In the genomic region with DNA sequence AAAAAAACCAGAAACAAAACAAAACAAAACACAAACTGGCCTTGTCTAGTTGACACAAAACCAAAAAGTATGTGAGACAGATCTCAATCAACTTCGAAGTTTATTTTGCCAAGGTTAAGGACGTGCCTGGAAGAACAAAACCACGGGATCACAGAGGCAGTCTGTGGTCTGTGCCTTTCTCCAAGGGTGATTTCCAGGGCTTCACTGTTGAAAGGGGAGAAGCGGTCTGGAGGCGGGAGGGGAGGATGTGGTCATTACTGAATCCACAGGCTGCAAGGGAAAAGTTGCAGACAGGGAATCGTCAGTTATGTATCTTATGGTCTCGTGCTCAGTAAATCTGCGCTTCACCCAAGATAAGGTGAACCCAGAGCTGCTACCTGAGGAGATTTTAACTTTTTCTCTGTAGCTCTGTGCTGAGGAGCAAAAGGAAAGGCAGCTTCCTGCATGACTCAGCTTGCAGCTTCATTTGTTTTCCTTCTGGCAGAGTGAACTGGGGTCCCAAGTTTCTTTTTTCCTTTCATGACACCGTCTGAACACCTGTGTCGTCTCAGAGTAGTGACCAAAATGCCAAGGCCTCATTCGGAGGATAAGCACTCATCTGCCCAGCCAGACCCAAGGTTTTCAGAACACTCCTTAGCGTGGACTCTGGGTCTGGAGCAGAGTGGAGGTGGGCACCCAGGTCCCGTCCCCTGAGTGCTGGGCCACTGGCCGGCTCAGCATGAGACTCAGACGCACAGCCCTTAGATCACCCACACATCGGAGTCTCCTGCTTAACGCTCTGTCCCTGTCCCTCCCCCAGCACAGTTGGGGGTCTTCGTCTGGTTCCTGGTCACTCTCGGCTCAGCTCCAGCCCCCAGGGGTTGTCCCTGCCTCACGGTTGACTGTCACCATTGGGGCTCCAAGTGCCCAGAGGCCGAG, we compare ENCODE assay signal across 1 cellular context.
A peak's percentile ranks its signal among the peaks of the same experiment; 100 is the strongest.
TF ChIP-seq lines count a peak whose summit lies in the region.

No MANE protein-coding gene starts in this region.

TF ChIP-seq in WTC11, 78 proteins besides CTCF, POLR2A, EP300 and RAD21 (continued from another document):
- TF ChIP-seq, protein P1, sequence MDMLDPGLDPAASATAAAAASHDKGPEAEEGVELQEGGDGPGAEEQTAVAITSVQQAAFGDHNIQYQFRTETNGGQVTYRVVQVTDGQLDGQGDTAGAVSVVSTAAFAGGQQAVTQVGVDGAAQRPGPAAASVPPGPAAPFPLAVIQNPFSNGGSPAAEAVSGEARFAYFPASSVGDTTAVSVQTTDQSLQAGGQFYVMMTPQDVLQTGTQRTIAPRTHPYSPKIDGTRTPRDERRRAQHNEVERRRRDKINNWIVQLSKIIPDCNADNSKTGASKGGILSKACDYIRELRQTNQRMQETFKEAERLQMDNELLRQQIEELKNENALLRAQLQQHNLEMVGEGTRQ (CRISPR knock-in tag; IDR thresholded peaks at IDR 0.05): no peak
- TF ChIP-seq ELF4 (CRISPR knock-in tag; IDR thresholded peaks at IDR 0.05; ENCODE audit: low read depth) (no peak), SMAD3 (CRISPR knock-in tag; IDR thresholded peaks at IDR 0.05; ENCODE audit: borderline replicate concordance) (no peak), NFYB (CRISPR knock-in tag; conservative IDR thresholded peaks at IDR 0.05; ENCODE audit: low read depth) (no peak), FOXP1 (CRISPR knock-in tag; IDR thresholded peaks at IDR 0.05; ENCODE audit: borderline replicate concordance) (0 out of 2 replicates have a peak, but pooled peaks have one; percentile 26), SP1 (CRISPR knock-in tag; conservative IDR thresholded peaks at IDR 0.05) (no peak), PRRX2 (CRISPR knock-in tag; IDR thresholded peaks at IDR 0.05) (no peak), TEAD1 (CRISPR knock-in tag; IDR thresholded peaks at IDR 0.05) (no peak), GRHL2 (CRISPR knock-in tag; IDR thresholded peaks at IDR 0.05; ENCODE audit: insufficient replicate concordance, severe bottlenecking) (no peak), NR3C1 (CRISPR knock-in tag; conservative IDR thresholded peaks at IDR 0.05; ENCODE audit: low read depth) (no peak), ESRRA (CRISPR knock-in tag; IDR thresholded peaks at IDR 0.05; ENCODE audit: borderline replicate concordance) (no peak), ZNF671 (CRISPR knock-in tag; IDR thresholded peaks at IDR 0.05) (no peak), FOXK1 (CRISPR knock-in tag; IDR thresholded peaks at IDR 0.05) (no peak), ZNF423 (CRISPR knock-in tag; IDR thresholded peaks at IDR 0.05) (0 out of 2 replicates have a peak, but pooled peaks have one; percentile 24), MXD4 (CRISPR knock-in tag; IDR thresholded peaks at IDR 0.05; ENCODE audit: borderline replicate concordance) (no peak), RORB (CRISPR knock-in tag; IDR thresholded peaks at IDR 0.05) (no peak), NFATC4 (CRISPR knock-in tag; IDR thresholded peaks at IDR 0.05) (no peak), ZNF219 (CRISPR knock-in tag; IDR thresholded peaks at IDR 0.05; ENCODE audit: borderline replicate concordance) (no peak), OVOL2 (CRISPR knock-in tag; IDR thresholded peaks at IDR 0.05; ENCODE audit: borderline replicate concordance) (no peak), ETV6 (CRISPR knock-in tag; IDR thresholded peaks at IDR 0.05) (no peak), JUN (CRISPR knock-in tag; IDR thresholded peaks at IDR 0.05) (no peak), IRF2 (CRISPR knock-in tag; IDR thresholded peaks at IDR 0.05; ENCODE audit: borderline replicate concordance, low read depth) (no peak)
- TF ChIP-seq, protein P2, sequence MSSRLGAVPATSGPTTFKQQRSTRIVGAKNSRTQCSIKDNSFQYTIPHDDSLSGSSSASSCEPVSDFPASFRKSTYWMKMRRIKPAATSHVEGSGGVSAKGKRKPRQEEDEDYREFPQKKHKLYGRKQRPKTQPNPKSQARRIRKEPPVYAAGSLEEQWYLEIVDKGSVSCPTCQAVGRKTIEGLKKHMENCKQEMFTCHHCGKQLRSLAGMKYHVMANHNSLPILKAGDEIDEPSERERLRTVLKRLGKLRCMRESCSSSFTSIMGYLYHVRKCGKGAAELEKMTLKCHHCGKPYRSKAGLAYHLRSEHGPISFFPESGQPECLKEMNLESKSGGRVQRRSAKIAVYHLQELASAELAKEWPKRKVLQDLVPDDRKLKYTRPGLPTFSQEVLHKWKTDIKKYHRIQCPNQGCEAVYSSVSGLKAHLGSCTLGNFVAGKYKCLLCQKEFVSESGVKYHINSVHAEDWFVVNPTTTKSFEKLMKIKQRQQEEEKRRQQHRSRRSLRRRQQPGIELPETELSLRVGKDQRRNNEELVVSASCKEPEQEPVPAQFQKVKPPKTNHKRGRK (CRISPR knock-in tag; IDR thresholded peaks at IDR 0.05; ENCODE audit: borderline replicate concordance): no peak
- TF ChIP-seq, protein P3, sequence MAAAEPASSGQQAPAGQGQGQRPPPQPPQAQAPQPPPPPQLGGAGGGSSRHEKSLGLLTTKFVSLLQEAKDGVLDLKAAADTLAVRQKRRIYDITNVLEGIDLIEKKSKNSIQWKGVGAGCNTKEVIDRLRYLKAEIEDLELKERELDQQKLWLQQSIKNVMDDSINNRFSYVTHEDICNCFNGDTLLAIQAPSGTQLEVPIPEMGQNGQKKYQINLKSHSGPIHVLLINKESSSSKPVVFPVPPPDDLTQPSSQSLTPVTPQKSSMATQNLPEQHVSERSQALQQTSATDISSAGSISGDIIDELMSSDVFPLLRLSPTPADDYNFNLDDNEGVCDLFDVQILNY (CRISPR knock-in tag; IDR thresholded peaks at IDR 0.05): 0 out of 2 replicates have a peak, but pooled peaks have one; percentile 50
- TF ChIP-seq, protein P4, sequence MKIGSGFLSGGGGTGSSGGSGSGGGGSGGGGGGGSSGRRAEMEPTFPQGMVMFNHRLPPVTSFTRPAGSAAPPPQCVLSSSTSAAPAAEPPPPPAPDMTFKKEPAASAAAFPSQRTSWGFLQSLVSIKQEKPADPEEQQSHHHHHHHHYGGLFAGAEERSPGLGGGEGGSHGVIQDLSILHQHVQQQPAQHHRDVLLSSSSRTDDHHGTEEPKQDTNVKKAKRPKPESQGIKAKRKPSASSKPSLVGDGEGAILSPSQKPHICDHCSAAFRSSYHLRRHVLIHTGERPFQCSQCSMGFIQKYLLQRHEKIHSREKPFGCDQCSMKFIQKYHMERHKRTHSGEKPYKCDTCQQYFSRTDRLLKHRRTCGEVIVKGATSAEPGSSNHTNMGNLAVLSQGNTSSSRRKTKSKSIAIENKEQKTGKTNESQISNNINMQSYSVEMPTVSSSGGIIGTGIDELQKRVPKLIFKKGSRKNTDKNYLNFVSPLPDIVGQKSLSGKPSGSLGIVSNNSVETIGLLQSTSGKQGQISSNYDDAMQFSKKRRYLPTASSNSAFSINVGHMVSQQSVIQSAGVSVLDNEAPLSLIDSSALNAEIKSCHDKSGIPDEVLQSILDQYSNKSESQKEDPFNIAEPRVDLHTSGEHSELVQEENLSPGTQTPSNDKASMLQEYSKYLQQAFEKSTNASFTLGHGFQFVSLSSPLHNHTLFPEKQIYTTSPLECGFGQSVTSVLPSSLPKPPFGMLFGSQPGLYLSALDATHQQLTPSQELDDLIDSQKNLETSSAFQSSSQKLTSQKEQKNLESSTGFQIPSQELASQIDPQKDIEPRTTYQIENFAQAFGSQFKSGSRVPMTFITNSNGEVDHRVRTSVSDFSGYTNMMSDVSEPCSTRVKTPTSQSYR (CRISPR knock-in tag; IDR thresholded peaks at IDR 0.05): no peak
- TF ChIP-seq, protein P5, sequence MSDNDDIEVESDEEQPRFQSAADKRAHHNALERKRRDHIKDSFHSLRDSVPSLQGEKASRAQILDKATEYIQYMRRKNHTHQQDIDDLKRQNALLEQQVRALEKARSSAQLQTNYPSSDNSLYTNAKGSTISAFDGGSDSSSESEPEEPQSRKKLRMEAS (CRISPR knock-in tag; IDR thresholded peaks at IDR 0.05): no peak
- TF ChIP-seq, protein P6, sequence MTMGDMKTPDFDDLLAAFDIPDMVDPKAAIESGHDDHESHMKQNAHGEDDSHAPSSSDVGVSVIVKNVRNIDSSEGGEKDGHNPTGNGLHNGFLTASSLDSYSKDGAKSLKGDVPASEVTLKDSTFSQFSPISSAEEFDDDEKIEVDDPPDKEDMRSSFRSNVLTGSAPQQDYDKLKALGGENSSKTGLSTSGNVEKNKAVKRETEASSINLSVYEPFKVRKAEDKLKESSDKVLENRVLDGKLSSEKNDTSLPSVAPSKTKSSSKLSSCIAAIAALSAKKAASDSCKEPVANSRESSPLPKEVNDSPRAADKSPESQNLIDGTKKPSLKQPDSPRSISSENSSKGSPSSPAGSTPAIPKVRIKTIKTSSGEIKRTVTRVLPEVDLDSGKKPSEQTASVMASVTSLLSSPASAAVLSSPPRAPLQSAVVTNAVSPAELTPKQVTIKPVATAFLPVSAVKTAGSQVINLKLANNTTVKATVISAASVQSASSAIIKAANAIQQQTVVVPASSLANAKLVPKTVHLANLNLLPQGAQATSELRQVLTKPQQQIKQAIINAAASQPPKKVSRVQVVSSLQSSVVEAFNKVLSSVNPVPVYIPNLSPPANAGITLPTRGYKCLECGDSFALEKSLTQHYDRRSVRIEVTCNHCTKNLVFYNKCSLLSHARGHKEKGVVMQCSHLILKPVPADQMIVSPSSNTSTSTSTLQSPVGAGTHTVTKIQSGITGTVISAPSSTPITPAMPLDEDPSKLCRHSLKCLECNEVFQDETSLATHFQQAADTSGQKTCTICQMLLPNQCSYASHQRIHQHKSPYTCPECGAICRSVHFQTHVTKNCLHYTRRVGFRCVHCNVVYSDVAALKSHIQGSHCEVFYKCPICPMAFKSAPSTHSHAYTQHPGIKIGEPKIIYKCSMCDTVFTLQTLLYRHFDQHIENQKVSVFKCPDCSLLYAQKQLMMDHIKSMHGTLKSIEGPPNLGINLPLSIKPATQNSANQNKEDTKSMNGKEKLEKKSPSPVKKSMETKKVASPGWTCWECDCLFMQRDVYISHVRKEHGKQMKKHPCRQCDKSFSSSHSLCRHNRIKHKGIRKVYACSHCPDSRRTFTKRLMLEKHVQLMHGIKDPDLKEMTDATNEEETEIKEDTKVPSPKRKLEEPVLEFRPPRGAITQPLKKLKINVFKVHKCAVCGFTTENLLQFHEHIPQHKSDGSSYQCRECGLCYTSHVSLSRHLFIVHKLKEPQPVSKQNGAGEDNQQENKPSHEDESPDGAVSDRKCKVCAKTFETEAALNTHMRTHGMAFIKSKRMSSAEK (CRISPR knock-in tag; IDR thresholded peaks at IDR 0.05; ENCODE audit: borderline replicate concordance): no peak
- TF ChIP-seq, protein P7, sequence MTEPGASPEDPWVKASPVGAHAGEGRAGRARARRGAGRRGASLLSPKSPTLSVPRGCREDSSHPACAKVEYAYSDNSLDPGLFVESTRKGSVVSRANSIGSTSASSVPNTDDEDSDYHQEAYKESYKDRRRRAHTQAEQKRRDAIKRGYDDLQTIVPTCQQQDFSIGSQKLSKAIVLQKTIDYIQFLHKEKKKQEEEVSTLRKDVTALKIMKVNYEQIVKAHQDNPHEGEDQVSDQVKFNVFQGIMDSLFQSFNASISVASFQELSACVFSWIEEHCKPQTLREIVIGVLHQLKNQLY (CRISPR knock-in tag; IDR thresholded peaks at IDR 0.05): no peak
- TF ChIP-seq, protein P8, sequence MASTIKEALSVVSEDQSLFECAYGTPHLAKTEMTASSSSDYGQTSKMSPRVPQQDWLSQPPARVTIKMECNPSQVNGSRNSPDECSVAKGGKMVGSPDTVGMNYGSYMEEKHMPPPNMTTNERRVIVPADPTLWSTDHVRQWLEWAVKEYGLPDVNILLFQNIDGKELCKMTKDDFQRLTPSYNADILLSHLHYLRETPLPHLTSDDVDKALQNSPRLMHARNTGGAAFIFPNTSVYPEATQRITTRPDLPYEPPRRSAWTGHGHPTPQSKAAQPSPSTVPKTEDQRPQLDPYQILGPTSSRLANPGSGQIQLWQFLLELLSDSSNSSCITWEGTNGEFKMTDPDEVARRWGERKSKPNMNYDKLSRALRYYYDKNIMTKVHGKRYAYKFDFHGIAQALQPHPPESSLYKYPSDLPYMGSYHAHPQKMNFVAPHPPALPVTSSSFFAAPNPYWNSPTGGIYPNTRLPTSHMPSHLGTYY (CRISPR knock-in tag; IDR thresholded peaks at IDR 0.05): no peak
- TF ChIP-seq, protein P9, sequence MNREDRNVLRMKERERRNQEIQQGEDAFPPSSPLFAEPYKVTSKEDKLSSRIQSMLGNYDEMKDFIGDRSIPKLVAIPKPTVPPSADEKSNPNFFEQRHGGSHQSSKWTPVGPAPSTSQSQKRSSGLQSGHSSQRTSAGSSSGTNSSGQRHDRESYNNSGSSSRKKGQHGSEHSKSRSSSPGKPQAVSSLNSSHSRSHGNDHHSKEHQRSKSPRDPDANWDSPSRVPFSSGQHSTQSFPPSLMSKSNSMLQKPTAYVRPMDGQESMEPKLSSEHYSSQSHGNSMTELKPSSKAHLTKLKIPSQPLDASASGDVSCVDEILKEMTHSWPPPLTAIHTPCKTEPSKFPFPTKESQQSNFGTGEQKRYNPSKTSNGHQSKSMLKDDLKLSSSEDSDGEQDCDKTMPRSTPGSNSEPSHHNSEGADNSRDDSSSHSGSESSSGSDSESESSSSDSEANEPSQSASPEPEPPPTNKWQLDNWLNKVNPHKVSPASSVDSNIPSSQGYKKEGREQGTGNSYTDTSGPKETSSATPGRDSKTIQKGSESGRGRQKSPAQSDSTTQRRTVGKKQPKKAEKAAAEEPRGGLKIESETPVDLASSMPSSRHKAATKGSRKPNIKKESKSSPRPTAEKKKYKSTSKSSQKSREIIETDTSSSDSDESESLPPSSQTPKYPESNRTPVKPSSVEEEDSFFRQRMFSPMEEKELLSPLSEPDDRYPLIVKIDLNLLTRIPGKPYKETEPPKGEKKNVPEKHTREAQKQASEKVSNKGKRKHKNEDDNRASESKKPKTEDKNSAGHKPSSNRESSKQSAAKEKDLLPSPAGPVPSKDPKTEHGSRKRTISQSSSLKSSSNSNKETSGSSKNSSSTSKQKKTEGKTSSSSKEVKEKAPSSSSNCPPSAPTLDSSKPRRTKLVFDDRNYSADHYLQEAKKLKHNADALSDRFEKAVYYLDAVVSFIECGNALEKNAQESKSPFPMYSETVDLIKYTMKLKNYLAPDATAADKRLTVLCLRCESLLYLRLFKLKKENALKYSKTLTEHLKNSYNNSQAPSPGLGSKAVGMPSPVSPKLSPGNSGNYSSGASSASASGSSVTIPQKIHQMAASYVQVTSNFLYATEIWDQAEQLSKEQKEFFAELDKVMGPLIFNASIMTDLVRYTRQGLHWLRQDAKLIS (CRISPR knock-in tag; IDR thresholded peaks at IDR 0.05; ENCODE audit: borderline replicate concordance): no peak
